ENCODE assay signal across 8 cellular contexts in genomic region chr12:62259993-62260732, GRCh38. TPM values are rescaled to one million over a fixed set of nuclear protein-coding genes. Genes with fewer than 3 reads are reported as not detected.
A peak's percentile ranks its signal among the peaks of the same experiment; 100 is the strongest.
DNase-seq lines count a peak whose midpoint lies in the region; ATAC-seq lines count a peak whose summit lies in the region.

Gene USP15, plus strand, starts transcription at chr12:62260404. Its CDS starts 11 bp downstream, at chr12:62260415.

- H3K27ac ChIP-seq in GM23248: peak within 1 kb of the TSS; percentile 89

- peak within 1 kb of the TSS; percentile 98 to 99 for H3K27ac Mint-ChIP-seq in natural killer cell treated with Interleukin-12 subunit alpha and Interleukin-12 subunit beta and Interleukin-15 and Interleukin-18, amount 100 ng/mL, for 72 hours

- peak within 1 kb of the TSS; percentile 85 for H3K4me3 ChIP-seq in GM23248

- H3K9me2 ChIP-seq in GM23248 (ENCODE audit: insufficient read depth): no peaks in the 10 kb centered on the region

- peaks cover 49% of the 10 kb centered on the region for H3K79me2 ChIP-seq in GM23248 (ENCODE audit: insufficient read depth)

- DNase-seq in EH (ENCODE audit: low read depth) (peak; percentile 95), GM23248 (peak; percentile 97), LHCN-M2 (ENCODE audit: low read depth) (peak; percentile 97), RPMI8226 (peak; percentile 98), fibroblast of peridontal ligament (ENCODE audit: extremely low read depth) (peak; percentile 95)
- DNase-seq in activated T-helper 9 cell treated with anti-CD3 and anti-CD28 coated beads, Interleukin-2, amount 50 U/mL, for 16 hours (ENCODE audit: low read depth): peak; percentile 92
- DNase-seq in natural killer cell treated with Interleukin-12 subunit alpha and Interleukin-12 subunit beta and Interleukin-15 and Interleukin-18, amount 100 ng/mL, for 72 hours (ENCODE audit: low spot score): peak; percentile 98
- DNase-seq in stimulated activated naive CD8-positive, alpha-beta T cell treated with anti-CD3 and anti-CD28 coated beads, Interleukin-15, Interleukin-2, amounts not matched to agents 100 U/mL and 50 U/mL, for 24 hours: peak; percentile 96

- no peaks in the 10 kb centered on the region for H3K9me3 Mint-ChIP-seq in natural killer cell treated with Interleukin-12 subunit alpha and Interleukin-12 subunit beta and Interleukin-15 and Interleukin-18, amount 100 ng/mL, for 72 hours

- ATAC-seq in natural killer cell treated with Interleukin-12 subunit alpha and Interleukin-12 subunit beta and Interleukin-15 and Interleukin-18, amount 100 ng/mL, for 72 hours: peak; percentile 94 to 96
- ATAC-seq in stimulated activated naive CD8-positive, alpha-beta T cell treated with anti-CD3 and anti-CD28 coated beads, Interleukin-15, Interleukin-2, amounts not matched to agents 100 U/mL and 50 U/mL, for 24 hours: peak; percentile 89

- no peaks in the 10 kb centered on the region; the same call in 1 of the 2 replicates for H4K20me1 ChIP-seq in GM23248 (ENCODE audit: insufficient read depth)

- 2% methylated on average over 55 to 60 of the region's 61 CpGs for WGBS in GM23248 (ENCODE audit: low coverage in 1 of 2, low lambda C conversion rate in 2 of 2, missing lambda C conversion rate in 2 of 2), 2 experiments

- peak within 1 kb of the TSS; percentile 91 for H2AFZ ChIP-seq in GM23248

- H3K4me1 ChIP-seq in GM23248 (ENCODE audit: insufficient read depth): peaks cover 40% of the 10 kb centered on the region

- no peaks in the 10 kb centered on the region for H3K27me3 Mint-ChIP-seq in natural killer cell treated with Interleukin-12 subunit alpha and Interleukin-12 subunit beta and Interleukin-15 and Interleukin-18, amount 100 ng/mL, for 72 hours

- peak within 1 kb of the TSS; percentile 91 for H3K4me2 ChIP-seq in GM23248 (ENCODE audit: unreplicated experiment)

- peak within 1 kb of the TSS; percentile 100 for H3K4me3 Mint-ChIP-seq in natural killer cell treated with Interleukin-12 subunit alpha and Interleukin-12 subunit beta and Interleukin-15 and Interleukin-18, amount 100 ng/mL, for 72 hours

- 0 out of 2 replicates have a peak, but pooled peaks cover 3% of the 10 kb centered on the region for H3F3A ChIP-seq in GM23248 (ENCODE audit: insufficient read depth)

- peaks cover 17% of the 10 kb centered on the region for H3K36me3 Mint-ChIP-seq in natural killer cell treated with Interleukin-12 subunit alpha and Interleukin-12 subunit beta and Interleukin-15 and Interleukin-18, amount 100 ng/mL, for 72 hours

- H3K9ac ChIP-seq in GM23248: peak within 1 kb of the TSS; percentile 89

- in situ Hi-C loops in GM23248 (cut with MboI): no loop called here

- H3K36me3 ChIP-seq in GM23248 (ENCODE audit: low read depth): no peaks in the 10 kb centered on the region

- no peaks in the 10 kb centered on the region for H3K9me3 ChIP-seq in GM23248 (ENCODE audit: low read depth)

- peaks cover 29 to 47% of the 10 kb centered on the region in 2 donors for H3K4me1 Mint-ChIP-seq in natural killer cell treated with Interleukin-12 subunit alpha and Interleukin-12 subunit beta and Interleukin-15 and Interleukin-18, amount 100 ng/mL, for 72 hours (ENCODE audit: low read depth in 2 of 2)

- no peaks in the 10 kb centered on the region for H3K27me3 ChIP-seq in GM23248 (replicated peaks; ENCODE audit: insufficient read depth)

RNA-seq across cellular contexts. Expression of gene USP15, which starts in this region (rescaled TPM):
- 47.4 and 48.3 TPM in 2 replicates for total RNA-seq in GM23248 (2014; rRNA removed; shearing (Covaris generic))
- polyA plus RNA-seq in GM23248 (2016; fragmentation: Nextera tagmentation; extraction: Ambion mirVana): 43.0 and 54.4 TPM in 2 replicates
- 37.7 and 41.3 TPM in 2 replicates for total RNA-seq in LHCN-M2 (2014; rRNA removed)
- 15.0 TPM for polyA plus RNA-seq in LHCN-M2 (2012)
- total RNA-seq in natural killer cell treated with Interleukin-12 subunit alpha and Interleukin-12 subunit beta and Interleukin-15 and Interleukin-18, amount 100 ng/mL, for 72 hours: 100 to 1,000 TPM; 154 to 159 TPM

Comparison
In these comparisons a context has a peak if more than half of its experiments do, and no peak if none do; other contexts are left out.
1. Peak in every context shown above with its lines: DNase-seq, ATAC-seq, H3K4me3 ChIP-seq and H3K27ac ChIP-seq.